ENCODE assay signal across 16 cellular contexts in the genomic region with DNA sequence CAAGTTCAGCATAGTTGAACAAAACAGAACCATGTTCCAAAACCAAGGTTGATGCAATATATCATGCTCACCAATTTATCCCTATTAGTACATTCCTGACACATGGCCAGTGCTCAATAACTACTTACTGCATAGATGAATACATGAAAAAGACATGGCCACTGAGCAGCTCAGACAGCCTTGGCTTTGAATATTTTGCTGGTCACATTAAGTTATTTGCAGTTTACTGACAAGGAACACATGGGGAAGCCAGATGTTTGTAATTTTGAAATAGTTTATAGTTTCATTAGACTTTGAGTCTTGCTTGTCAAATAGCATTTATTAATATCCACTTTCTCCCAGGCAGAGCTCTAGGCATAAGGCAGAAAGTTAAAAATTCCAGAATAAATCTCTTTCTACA.
DNase-seq lines count a peak whose midpoint lies in the region; ATAC-seq and TF ChIP-seq lines count a peak whose summit lies in the region.
"Had no signal": no experiment of that assay in that cellular context is flagged by ENCODE, and none has a peak within 500 bp of the region (broad histone marks: within the 10 kb centered on the region; RNA-seq: fewer than 3 reads in every experiment).

No MANE protein-coding gene starts in this region.

- intact Hi-C loops in left lung (cut with DNase I) = no loop called here

- H3K4me3 ChIP-seq in fibroblast of mammary gland (ENCODE audit: control insufficient read depth, low read depth, low read length) (no peak overlapping the region), left lung (no peak overlapping the region)

- no peaks in the 10 kb centered on the region for H3K27me3 ChIP-seq in left lung
- H3K27me3 ChIP-seq: BE2C had no signal

- no peaks in the 10 kb centered on the region for H3K36me3 ChIP-seq in left lung
- H3K36me3 ChIP-seq: BE2C had no signal

- H3K4me1 ChIP-seq in left lung = no peaks in the 10 kb centered on the region
- H3K4me1 ChIP-seq: BE2C had no signal

- ATAC-seq in SK-N-SH treated with all-trans-retinoic acid at 6 μM for 48 hours (peak; percentile 84), left lung (peak; percentile 32)
- ATAC-seq: HCT116 had no signal

- no peaks in the 10 kb centered on the region for H3K9me3 ChIP-seq in left lung
- H3K9me3 ChIP-seq: BE2C had no signal

- TF ChIP-seq CTCF in fibroblast of mammary gland (conservative IDR thresholded peaks at IDR 0.05; ENCODE audit: control insufficient read depth, insufficient read depth, low read depth, low read length) = no peak
- TF ChIP-seq CTCF in left lung (IDR thresholded peaks at IDR 0.05) = no peak

- DNase-seq in GM03348 (ENCODE audit: low spot score) (peak; percentile 46), fibroblast of mammary gland (ENCODE audit: low read depth) (peak; percentile 55), left lung (no peak), DMS 273 treated with DMSO at 0.1 percent for 48 hours (lab: John Stamatoyannopoulos, UW) (no peak), H4 (ENCODE audit: low spot score) (no peak), nucleus accumbens (lab: John Stamatoyannopoulos, UW) (no peak), GOT3 (lab: John Stamatoyannopoulos, UW) (no peak)
- DNase-seq: ACHN; BE2C; CD4-positive, alpha-beta memory T cell; DMS153; DMS79 treated with DMSO at 0.1 percent for 48 hours; EL had no signal

- H3K27ac ChIP-seq in left lung = no peak overlapping the region
- H3K27ac ChIP-seq: C4-2B had no signal

TF ChIP-seq in SK-N-SH treated with all-trans-retinoic acid at 6 μM for 48 hours, 23 proteins besides CTCF, POLR2A, EP300 and RAD21:
- TF ChIP-seq GLIS3 (CRISPR knock-in tag; IDR thresholded peaks at IDR 0.05) (no peak), ZNF8 (CRISPR knock-in tag; IDR thresholded peaks at IDR 0.05) (no peak), ZFP3 (CRISPR knock-in tag; IDR thresholded peaks at IDR 0.05) (no peak), ZFP30 (CRISPR knock-in tag; IDR thresholded peaks at IDR 0.05) (no peak), BACH2 (CRISPR knock-in tag; IDR thresholded peaks at IDR 0.05; ENCODE audit: borderline replicate concordance) (no peak), ARNTL (CRISPR knock-in tag; IDR thresholded peaks at IDR 0.05; ENCODE audit: borderline replicate concordance, low read depth) (no peak), OSR1 (CRISPR knock-in tag; IDR thresholded peaks at IDR 0.05) (no peak), RARB (CRISPR knock-in tag; IDR thresholded peaks at IDR 0.05) (no peak), ESRRG (CRISPR knock-in tag; IDR thresholded peaks at IDR 0.05) (no peak), CSDC2 (CRISPR knock-in tag; IDR thresholded peaks at IDR 0.05) (no peak), SNAI2 (CRISPR knock-in tag; IDR thresholded peaks at IDR 0.05) (no peak), ISL1 (CRISPR knock-in tag; IDR thresholded peaks at IDR 0.05) (no peak), TCF4 (CRISPR knock-in tag; IDR thresholded peaks at IDR 0.05; ENCODE audit: borderline replicate concordance) (no peak), ZNF565 (CRISPR knock-in tag; conservative IDR thresholded peaks at IDR 0.05; ENCODE audit: low read depth) (no peak)
- TF ChIP-seq, protein P1, sequence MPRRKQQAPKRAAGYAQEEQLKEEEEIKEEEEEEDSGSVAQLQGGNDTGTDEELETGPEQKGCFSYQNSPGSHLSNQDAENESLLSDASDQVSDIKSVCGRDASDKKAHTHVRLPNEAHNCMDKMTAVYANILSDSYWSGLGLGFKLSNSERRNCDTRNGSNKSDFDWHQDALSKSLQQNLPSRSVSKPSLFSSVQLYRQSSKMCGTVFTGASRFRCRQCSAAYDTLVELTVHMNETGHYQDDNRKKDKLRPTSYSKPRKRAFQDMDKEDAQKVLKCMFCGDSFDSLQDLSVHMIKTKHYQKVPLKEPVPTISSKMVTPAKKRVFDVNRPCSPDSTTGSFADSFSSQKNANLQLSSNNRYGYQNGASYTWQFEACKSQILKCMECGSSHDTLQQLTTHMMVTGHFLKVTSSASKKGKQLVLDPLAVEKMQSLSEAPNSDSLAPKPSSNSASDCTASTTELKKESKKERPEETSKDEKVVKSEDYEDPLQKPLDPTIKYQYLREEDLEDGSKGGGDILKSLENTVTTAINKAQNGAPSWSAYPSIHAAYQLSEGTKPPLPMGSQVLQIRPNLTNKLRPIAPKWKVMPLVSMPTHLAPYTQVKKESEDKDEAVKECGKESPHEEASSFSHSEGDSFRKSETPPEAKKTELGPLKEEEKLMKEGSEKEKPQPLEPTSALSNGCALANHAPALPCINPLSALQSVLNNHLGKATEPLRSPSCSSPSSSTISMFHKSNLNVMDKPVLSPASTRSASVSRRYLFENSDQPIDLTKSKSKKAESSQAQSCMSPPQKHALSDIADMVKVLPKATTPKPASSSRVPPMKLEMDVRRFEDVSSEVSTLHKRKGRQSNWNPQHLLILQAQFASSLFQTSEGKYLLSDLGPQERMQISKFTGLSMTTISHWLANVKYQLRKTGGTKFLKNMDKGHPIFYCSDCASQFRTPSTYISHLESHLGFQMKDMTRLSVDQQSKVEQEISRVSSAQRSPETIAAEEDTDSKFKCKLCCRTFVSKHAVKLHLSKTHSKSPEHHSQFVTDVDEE (CRISPR knock-in tag; IDR thresholded peaks at IDR 0.05) = no peak
- TF ChIP-seq, protein P2, sequence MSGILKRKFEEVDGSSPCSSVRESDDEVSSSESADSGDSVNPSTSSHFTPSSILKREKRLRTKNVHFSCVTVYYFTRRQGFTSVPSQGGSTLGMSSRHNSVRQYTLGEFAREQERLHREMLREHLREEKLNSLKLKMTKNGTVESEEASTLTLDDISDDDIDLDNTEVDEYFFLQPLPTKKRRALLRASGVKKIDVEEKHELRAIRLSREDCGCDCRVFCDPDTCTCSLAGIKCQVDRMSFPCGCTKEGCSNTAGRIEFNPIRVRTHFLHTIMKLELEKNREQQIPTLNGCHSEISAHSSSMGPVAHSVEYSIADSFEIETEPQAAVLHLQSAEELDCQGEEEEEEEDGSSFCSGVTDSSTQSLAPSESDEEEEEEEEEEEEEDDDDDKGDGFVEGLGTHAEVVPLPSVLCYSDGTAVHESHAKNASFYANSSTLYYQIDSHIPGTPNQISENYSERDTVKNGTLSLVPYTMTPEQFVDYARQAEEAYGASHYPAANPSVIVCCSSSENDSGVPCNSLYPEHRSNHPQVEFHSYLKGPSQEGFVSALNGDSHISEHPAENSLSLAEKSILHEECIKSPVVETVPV (CRISPR knock-in tag; IDR thresholded peaks at IDR 0.05) = no peak
- TF ChIP-seq, protein P3, sequence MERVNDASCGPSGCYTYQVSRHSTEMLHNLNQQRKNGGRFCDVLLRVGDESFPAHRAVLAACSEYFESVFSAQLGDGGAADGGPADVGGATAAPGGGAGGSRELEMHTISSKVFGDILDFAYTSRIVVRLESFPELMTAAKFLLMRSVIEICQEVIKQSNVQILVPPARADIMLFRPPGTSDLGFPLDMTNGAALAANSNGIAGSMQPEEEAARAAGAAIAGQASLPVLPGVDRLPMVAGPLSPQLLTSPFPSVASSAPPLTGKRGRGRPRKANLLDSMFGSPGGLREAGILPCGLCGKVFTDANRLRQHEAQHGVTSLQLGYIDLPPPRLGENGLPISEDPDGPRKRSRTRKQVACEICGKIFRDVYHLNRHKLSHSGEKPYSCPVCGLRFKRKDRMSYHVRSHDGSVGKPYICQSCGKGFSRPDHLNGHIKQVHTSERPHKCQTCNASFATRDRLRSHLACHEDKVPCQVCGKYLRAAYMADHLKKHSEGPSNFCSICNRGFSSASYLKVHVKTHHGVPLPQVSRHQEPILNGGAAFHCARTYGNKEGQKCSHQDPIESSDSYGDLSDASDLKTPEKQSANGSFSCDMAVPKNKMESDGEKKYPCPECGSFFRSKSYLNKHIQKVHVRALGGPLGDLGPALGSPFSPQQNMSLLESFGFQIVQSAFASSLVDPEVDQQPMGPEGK (CRISPR knock-in tag; IDR thresholded peaks at IDR 0.05; ENCODE audit: borderline replicate concordance) = no peak
- TF ChIP-seq, protein P4, sequence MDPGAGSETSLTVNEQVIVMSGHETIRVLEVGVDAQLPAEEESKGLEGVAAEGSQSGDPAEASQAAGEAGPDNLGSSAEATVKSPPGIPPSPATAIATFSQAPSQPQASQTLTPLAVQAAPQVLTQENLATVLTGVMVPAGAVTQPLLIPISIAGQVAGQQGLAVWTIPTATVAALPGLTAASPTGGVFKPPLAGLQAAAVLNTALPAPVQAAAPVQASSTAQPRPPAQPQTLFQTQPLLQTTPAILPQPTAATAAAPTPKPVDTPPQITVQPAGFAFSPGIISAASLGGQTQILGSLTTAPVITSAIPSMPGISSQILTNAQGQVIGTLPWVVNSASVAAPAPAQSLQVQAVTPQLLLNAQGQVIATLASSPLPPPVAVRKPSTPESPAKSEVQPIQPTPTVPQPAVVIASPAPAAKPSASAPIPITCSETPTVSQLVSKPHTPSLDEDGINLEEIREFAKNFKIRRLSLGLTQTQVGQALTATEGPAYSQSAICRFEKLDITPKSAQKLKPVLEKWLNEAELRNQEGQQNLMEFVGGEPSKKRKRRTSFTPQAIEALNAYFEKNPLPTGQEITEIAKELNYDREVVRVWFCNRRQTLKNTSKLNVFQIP (CRISPR knock-in tag; IDR thresholded peaks at IDR 0.05; ENCODE audit: borderline replicate concordance, low read depth) = no peak
- TF ChIP-seq, protein P5, sequence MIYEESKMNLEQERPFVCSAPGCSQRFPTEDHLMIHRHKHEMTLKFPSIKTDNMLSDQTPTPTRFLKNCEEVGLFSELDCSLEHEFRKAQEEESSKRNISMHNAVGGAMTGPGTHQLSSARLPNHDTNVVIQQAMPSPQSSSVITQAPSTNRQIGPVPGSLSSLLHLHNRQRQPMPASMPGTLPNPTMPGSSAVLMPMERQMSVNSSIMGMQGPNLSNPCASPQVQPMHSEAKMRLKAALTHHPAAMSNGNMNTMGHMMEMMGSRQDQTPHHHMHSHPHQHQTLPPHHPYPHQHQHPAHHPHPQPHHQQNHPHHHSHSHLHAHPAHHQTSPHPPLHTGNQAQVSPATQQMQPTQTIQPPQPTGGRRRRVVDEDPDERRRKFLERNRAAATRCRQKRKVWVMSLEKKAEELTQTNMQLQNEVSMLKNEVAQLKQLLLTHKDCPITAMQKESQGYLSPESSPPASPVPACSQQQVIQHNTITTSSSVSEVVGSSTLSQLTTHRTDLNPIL (CRISPR knock-in tag; IDR thresholded peaks at IDR 0.05; ENCODE audit: low read depth) = no peak
TF ChIP-seq in SK-N-SH treated with all-trans-retinoic acid at 6 μM for 48 hours: peak in this region for 0.

Comparison
In these comparisons a context has a peak if more than half of its experiments do, and no peak if none do; other contexts are left out.
1. DNase-seq: peak in GM03348 (single experiment) and fibroblast of mammary gland (single experiment); none in left lung (0 of 2), DMS 273 treated with DMSO at 0.1 percent for 48 hours (single experiment), H4 (single experiment), nucleus accumbens (0 of 56) and GOT3 (single experiment).